Comparison of ENCODE assay signal across 8 cellular contexts in the genomic region with DNA sequence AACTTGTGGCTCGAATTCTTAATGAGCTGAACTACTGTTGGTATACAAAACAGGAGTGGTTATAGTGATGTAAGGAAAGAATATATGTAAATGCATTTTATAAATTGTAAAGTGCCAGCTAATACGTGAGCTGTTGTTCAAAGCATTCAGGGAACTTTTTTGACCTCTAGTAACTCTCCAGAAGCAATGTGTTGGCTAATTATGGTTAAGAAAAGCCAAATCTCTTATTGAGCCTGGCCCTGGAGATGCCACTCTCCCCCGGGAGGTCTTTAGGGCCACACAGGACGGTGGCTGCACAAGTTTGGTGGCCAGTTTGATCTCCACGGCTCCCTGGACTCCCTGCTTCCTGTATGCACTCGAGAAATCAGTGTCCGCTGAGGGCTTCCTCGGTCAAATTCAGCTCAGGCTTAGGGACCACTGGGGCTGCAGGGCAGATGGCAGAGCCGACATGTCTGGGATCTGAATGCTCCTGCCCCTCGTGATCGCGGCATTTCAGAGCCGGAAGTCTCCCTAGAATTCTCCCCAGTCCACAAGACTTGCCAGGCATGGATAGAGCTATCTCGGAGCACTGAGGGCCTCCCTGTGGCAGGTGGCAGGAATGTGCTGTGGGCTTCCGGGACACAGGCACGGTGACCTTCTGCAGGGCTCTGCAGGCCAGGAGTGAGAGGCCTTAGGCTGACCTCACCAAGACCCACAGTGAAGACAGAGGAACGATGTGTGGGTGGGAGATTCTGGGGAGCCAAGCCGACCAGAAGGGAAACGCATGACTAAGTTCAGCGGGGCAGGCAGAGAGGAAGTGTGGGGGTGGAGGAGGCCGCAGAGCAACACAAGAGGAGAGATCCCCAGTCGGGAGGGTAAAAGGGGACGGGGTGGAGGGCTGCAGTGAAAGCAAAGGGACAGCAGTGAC. TPM values are rescaled to one million over a fixed set of nuclear protein-coding genes. Genes with fewer than 3 reads are reported as not detected.
DNase-seq lines count a peak whose midpoint lies in the region; ATAC-seq and TF ChIP-seq lines count a peak whose summit lies in the region.

No MANE protein-coding gene starts in this region.

- no peaks in the 10 kb centered on the region for H3K9me3 ChIP-seq in WERI-Rb-1 (ENCODE audit: severe bottlenecking)
- no peaks in the 10 kb centered on the region for H3K9me3 ChIP-seq in esophagus squamous epithelium
- H3K9me3 ChIP-seq in ovary, result no peaks in the 10 kb centered on the region
- H3K9me3 ChIP-seq in ascending aorta, result no peaks in the 10 kb centered on the region

- no peak for TF ChIP-seq EP300 in ovary (IDR thresholded peaks at IDR 0.05)

- TF ChIP-seq POLR2A in esophagus squamous epithelium (IDR thresholded peaks at IDR 0.05), result no peak
- no peak for TF ChIP-seq POLR2A in ovary (IDR thresholded peaks at IDR 0.05)

- ATAC-seq in GM21825 (IDR thresholded peaks at IDR 0.05; ENCODE audit: unreplicated experiment) (peak; percentile 57), HG03025 (IDR thresholded peaks at IDR 0.05; ENCODE audit: low FRiP score, unreplicated experiment) (no peak), GM21529 (IDR thresholded peaks at IDR 0.05; ENCODE audit: unreplicated experiment) (no peak)

- TF ChIP-seq CTCF in WERI-Rb-1 (IDR thresholded peaks at IDR 0.05; ENCODE audit: low read depth, low read length) (peak; percentile 47; the same call in 1 of the 2 replicates), esophagus squamous epithelium (IDR thresholded peaks at IDR 0.05) (peak in 3 of 6 experiments; percentile 21 to 43 (median 27)), ovary (IDR thresholded peaks at IDR 0.05) (peak in 1 of 3 donors; percentile 19), ascending aorta (IDR thresholded peaks at IDR 0.05) (no peak)

- H3K27ac ChIP-seq in ACC112 (ENCODE audit: low read depth, low read length) (peak overlapping the region; percentile 47), WERI-Rb-1 (0 out of 2 replicates have a peak overlapping the region, but pooled peaks have one; percentile 20), esophagus squamous epithelium (peak overlapping the region in 3 of 4 donors; percentile 29 to 57 (median 42)), ovary (no peak overlapping the region), ascending aorta (no peak overlapping the region)

- H3K36me3 ChIP-seq in ACC112 (ENCODE audit: insufficient read depth, low read length) (peaks cover 21% of the 10 kb centered on the region; the same call in 1 of the 2 replicates), WERI-Rb-1 (peaks cover 22% of the 10 kb centered on the region), esophagus squamous epithelium (peaks cover 0 to 24% (median 3%) of the 10 kb centered on the region in 3 donors), ovary (no peaks in the 10 kb centered on the region), ascending aorta (peaks cover 15 to 22% of the 10 kb centered on the region in 2 donors)

- H3K4me3 ChIP-seq in ACC112 (ENCODE audit: low read depth, low read length) (peak overlapping the region; percentile 38; the same call in 1 of the 2 replicates), WERI-Rb-1 (ENCODE audit: low read depth, low read length) (no peak overlapping the region), esophagus squamous epithelium (peak overlapping the region in 1 of 4 donors; percentile 2), ovary (no peak overlapping the region), ascending aorta (no peak overlapping the region)

- DNase-seq in WERI-Rb-1 (peak; percentile 52), esophagus squamous epithelium (lab: John Stamatoyannopoulos, UW) (no peak), ovary (peak in 4 of 5 donors; percentile 36 to 68 (median 51)), ascending aorta (ENCODE audit: low spot score in 2 of 2) (no peak)

- H3K27me3 ChIP-seq in ACC112 (ENCODE audit: insufficient read depth, low read length) (no peaks in the 10 kb centered on the region), WERI-Rb-1 (ENCODE audit: insufficient read depth, low read depth, severe bottlenecking) (no peaks in the 10 kb centered on the region), esophagus squamous epithelium (no peaks in the 10 kb centered on the region), ovary (no peaks in the 10 kb centered on the region), ascending aorta (no peaks in the 10 kb centered on the region)

- H3K4me1 ChIP-seq in ACC112 (ENCODE audit: control insufficient read depth, insufficient read depth, low read length, unreplicated experiment) (peaks cover 19% of the 10 kb centered on the region), esophagus squamous epithelium (peaks cover 14 to 37% (median 14%) of the 10 kb centered on the region in 3 donors), ovary (ENCODE audit: insufficient read depth) (peaks cover 9% of the 10 kb centered on the region), ascending aorta (no peaks in the 10 kb centered on the region)

- no peak overlapping the region for H2AFZ ChIP-seq in ACC112 (ENCODE audit: low read length, unreplicated experiment)

- WGBS in esophagus squamous epithelium, 2 donors, result 21 to 30% methylated on average over 11 to 15 of the region's 23 CpGs
- 25 to 39% (median 31%) methylated on average over 23 of the region's 23 CpGs for WGBS in ovary, 3 donors

- intact Hi-C loops in esophagus squamous epithelium (cut with DNase I), result no loop called here
- intact Hi-C loops in ovary (cut with DNase I), result no loop called here
- intact Hi-C loops in ascending aorta (cut with DNase I), result no loop called here

- H3K79me2 ChIP-seq in ACC112 (ENCODE audit: control insufficient read depth, insufficient read depth, low read length, unreplicated experiment), result no peaks in the 10 kb centered on the region

RNA-seq across cellular contexts. Expression of a gene that starts 18.6 kb away (rescaled TPM):
- total RNA-seq in esophagus squamous epithelium (10 to 100 TPM; 14.0 to 33.4 (median 21.5) TPM), ovary (10 to 100 TPM; 10.0 to 68.7 (median 30.3) TPM), ascending aorta (10.4 TPM)
- polyA plus RNA-seq in ovary, result 10 to 100 TPM; 10.3 to 12.8 TPM

Comparison
In these comparisons a context has a peak if more than half of its experiments do, and no peak if none do; other contexts are left out.
1. H3K27ac ChIP-seq: peak in ACC112 (single experiment), WERI-Rb-1 (single experiment) and esophagus squamous epithelium (3 of 4); none in ovary (0 of 2) and ascending aorta (0 of 2).
2. DNase-seq: peak in WERI-Rb-1 (single experiment) and ovary (4 of 5); none in esophagus squamous epithelium (single experiment) and ascending aorta (0 of 2).